ENCODE assay signal across 12 cellular contexts in genomic region chr16:53872248-53873221, GRCh38.
DNase-seq lines count a peak whose midpoint lies in the region; FAIRE-seq and TF ChIP-seq lines count a peak whose summit lies in the region.
"Had no signal": no experiment of that assay in that cellular context is flagged by ENCODE, and none has a peak within 500 bp of the region (broad histone marks: within the 10 kb centered on the region; RNA-seq: fewer than 3 reads in every experiment).

No MANE protein-coding gene starts in this region.

- no peak overlapping the region for H3K4me3 Mint-ChIP-seq in activated T-helper 1 cell treated with anti-CD3 and anti-CD28 coated beads, Interleukin-12 subunit alpha, Interleukin-12 subunit beta, Interleukin-2, Interleukin-4 antibody, amounts not matched to agents 30 ng/mL and 10 ng/mL and 1 ng/mL, durations not matched to agents 14 hours and 24 hours and 36 hours
- H3K4me3 Mint-ChIP-seq: brain had no signal

- H3K27ac Mint-ChIP-seq in activated T-helper 1 cell treated with anti-CD3 and anti-CD28 coated beads, Interleukin-12 subunit alpha, Interleukin-12 subunit beta, Interleukin-2, Interleukin-4 antibody, amounts not matched to agents 30 ng/mL and 10 ng/mL and 1 ng/mL, durations not matched to agents 14 hours and 24 hours and 36 hours: peak overlapping the region; percentile 67
- H3K27ac Mint-ChIP-seq: brain had no signal

- intact Hi-C loops in activated T-helper 1 cell treated with anti-CD3 and anti-CD28 coated beads, Interleukin-12 subunit alpha, Interleukin-12 subunit beta, Interleukin-2, Interleukin-4 antibody, amounts not matched to agents 30 ng/mL and 10 ng/mL and 1 ng/mL, durations not matched to agents 14 hours and 24 hours and 36 hours (cut with micrococcal nuclease): no loop called here

- peaks cover 22% of the 10 kb centered on the region for H3K36me3 Mint-ChIP-seq in activated T-helper 1 cell treated with anti-CD3 and anti-CD28 coated beads, Interleukin-12 subunit alpha, Interleukin-12 subunit beta, Interleukin-2, Interleukin-4 antibody, amounts not matched to agents 30 ng/mL and 10 ng/mL and 1 ng/mL, durations not matched to agents 14 hours and 24 hours and 36 hours (ENCODE audit: low read depth)

- peak; percentile 86 for FAIRE-seq in H54 (lab: Jason Lieb, UNC)
- FAIRE-seq: D721Med had no signal

- no peak for TF ChIP-seq POLR2A in H54 (IDR thresholded peaks at IDR 0.05; ENCODE audit: low read depth, low read length)

- peaks cover 11% of the 10 kb centered on the region for H3K4me1 Mint-ChIP-seq in activated T-helper 1 cell treated with anti-CD3 and anti-CD28 coated beads, Interleukin-12 subunit alpha, Interleukin-12 subunit beta, Interleukin-2, Interleukin-4 antibody, amounts not matched to agents 30 ng/mL and 10 ng/mL and 1 ng/mL, durations not matched to agents 14 hours and 24 hours and 36 hours (ENCODE audit: low read depth)

- in situ Hi-C loops in GM13976 (cut with MboI; ENCODE audit: low sequenced_read_pairs, unreplicated experiment): no loop called here

- TF ChIP-seq CTCF in AG09319 (IDR thresholded peaks at IDR 0.05; ENCODE audit: low read depth, low read length) (no peak), GM13976 (IDR thresholded peaks at IDR 0.05; ENCODE audit: borderline replicate concordance, control extremely low read depth, extremely low read depth, insufficient read depth, missing control alignments) (no peak)

- H3K27me3 Mint-ChIP-seq in activated T-helper 1 cell treated with anti-CD3 and anti-CD28 coated beads, Interleukin-12 subunit alpha, Interleukin-12 subunit beta, Interleukin-2, Interleukin-4 antibody, amounts not matched to agents 30 ng/mL and 10 ng/mL and 1 ng/mL, durations not matched to agents 14 hours and 24 hours and 36 hours (ENCODE audit: insufficient read depth): no peaks in the 10 kb centered on the region

- peaks cover 24% of the 10 kb centered on the region for H3K9me3 Mint-ChIP-seq in activated T-helper 1 cell treated with anti-CD3 and anti-CD28 coated beads, Interleukin-12 subunit alpha, Interleukin-12 subunit beta, Interleukin-2, Interleukin-4 antibody, amounts not matched to agents 30 ng/mL and 10 ng/mL and 1 ng/mL, durations not matched to agents 14 hours and 24 hours and 36 hours

- DNase-seq in AG09319 (ENCODE audit: extremely low read depth, low read depth) (peak; percentile 19), H54 (ENCODE audit: insufficient read length, low spot score) (no peak), glomerular visceral epithelial cell (ENCODE audit: extremely low spot score) (peak; percentile 41), GM13976 (ENCODE audit: low spot score) (no peak), SKM-1 (lab: John Stamatoyannopoulos, UW; ENCODE audit: unreplicated experiment) (no peak), NCI-H82 (lab: John Stamatoyannopoulos, UW) (no peak), NCI-H1694 treated with DMSO at 0.1 percent for 48 hours (lab: John Stamatoyannopoulos, UW) (no peak)
- no peak for DNase-seq in activated T-helper 1 cell treated with anti-CD3 and anti-CD28 coated beads, Interleukin-12 subunit alpha, Interleukin-12 subunit beta, Interleukin-2, Interleukin-4 antibody, amounts not matched to agents 30 ng/mL and 10 ng/mL and 1 ng/mL, durations not matched to agents 14 hours and 24 hours and 36 hours (ENCODE audit: low spot score)
- DNase-seq: activated T-cell treated with anti-CD3 and anti-CD28 coated beads for 4 hours, NCI-H146 had no signal

Comparison
In these comparisons a context has a peak if more than half of its experiments do, and no peak if none do; other contexts are left out.
1. DNase-seq: peak in AG09319 (single experiment) and glomerular visceral epithelial cell (single experiment); none in H54 (single experiment), activated T-helper 1 cell treated with anti-CD3 and anti-CD28 coated beads, Interleukin-12 subunit alpha, Interleukin-12 subunit beta, Interleukin-2, Interleukin-4 antibody, amounts not matched to agents 30 ng/mL and 10 ng/mL and 1 ng/mL, durations not matched to agents 14 hours and 24 hours and 36 hours (single experiment), GM13976 (single experiment), SKM-1 (single experiment), NCI-H82 (single experiment) and NCI-H1694 treated with DMSO at 0.1 percent for 48 hours (single experiment).